Comparison of ENCODE assay signal across 8 cellular contexts in the genomic region with DNA sequence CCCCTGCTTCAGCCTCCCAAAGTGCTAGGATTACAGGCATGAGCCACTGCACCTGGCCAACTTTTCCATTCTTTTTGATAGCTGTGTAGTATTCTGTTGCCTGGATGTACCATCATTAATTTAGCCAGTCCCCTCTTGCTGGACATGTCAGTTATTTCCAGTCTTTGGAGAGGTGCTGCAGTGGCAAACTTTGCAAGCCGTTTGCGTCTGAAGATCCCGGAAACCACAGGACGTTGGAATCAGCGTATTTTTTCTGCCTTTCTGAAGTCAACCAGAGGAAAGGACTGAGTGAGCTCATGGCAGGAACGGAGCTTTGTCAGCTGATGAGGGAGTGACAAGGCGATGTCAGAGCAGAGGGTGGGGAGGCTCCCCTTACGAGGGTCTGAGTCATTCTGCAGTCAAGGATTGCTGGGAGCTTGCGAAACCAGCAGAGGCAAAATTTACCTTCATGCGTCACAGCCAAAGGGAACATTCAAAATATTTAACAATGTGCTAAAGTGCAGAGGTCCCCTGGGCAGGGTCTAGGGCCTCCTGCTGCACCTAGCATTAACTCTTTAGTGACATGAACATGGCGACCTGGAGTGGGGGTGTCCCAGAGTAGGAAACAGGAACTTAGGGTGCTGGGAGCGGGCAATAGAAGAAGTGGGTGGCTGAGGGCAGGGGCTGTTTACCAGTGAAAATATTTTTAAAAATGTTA. TPM values are rescaled to one million over a fixed set of nuclear protein-coding genes. Genes with fewer than 3 reads are reported as not detected.
DNase-seq lines count a peak whose midpoint lies in the region; ATAC-seq, FAIRE-seq and TF ChIP-seq lines count a peak whose summit lies in the region.

No MANE protein-coding gene starts in this region.

- peaks cover 6% of the 10 kb centered on the region for H3K4me1 Mint-ChIP-seq in activated T-cell treated with anti-CD3 and anti-CD28 coated beads, Interleukin-2, amount 50 U/mL, for 24 hours (ENCODE audit: low read depth)

- TF ChIP-seq CTCF in AG09319 (IDR thresholded peaks at IDR 0.05; ENCODE audit: low read depth, low read length), result no peak

- no peak overlapping the region for H3K27ac Mint-ChIP-seq in activated T-cell treated with anti-CD3 and anti-CD28 coated beads, Interleukin-2, amount 50 U/mL, for 24 hours

- H3K27me3 Mint-ChIP-seq in activated T-cell treated with anti-CD3 and anti-CD28 coated beads, Interleukin-2, amount 50 U/mL, for 24 hours, result peaks cover 29% of the 10 kb centered on the region

- DNase-seq in AG09319 (ENCODE audit: extremely low read depth, low read depth) (peak; percentile 56), HTR-8/SVneo (ENCODE audit: insufficient read length, low spot score) (peak; percentile 93), left cardiac atrium (peak; percentile 60), smooth muscle cell of the brain vasculature (ENCODE audit: low read depth, low spot score) (peak; percentile 81), NCI-H1436 treated with DMSO at 0.1 percent for 48 hours (lab: John Stamatoyannopoulos, UW) (no peak)
- peak; percentile 32 for DNase-seq in activated T-cell treated with anti-CD3 and anti-CD28 coated beads, Interleukin-2, amount 50 U/mL, for 24 hours
- no peak for DNase-seq in activated effector memory CD4-positive, alpha-beta T cell treated with Interleukin-2 at 50 U/mL for 16 hours

- no peak overlapping the region for H3K4me3 Mint-ChIP-seq in activated T-cell treated with anti-CD3 and anti-CD28 coated beads, Interleukin-2, amount 50 U/mL, for 24 hours

- ATAC-seq in left cardiac atrium (peak; percentile 73 to 94), GM21619 (IDR thresholded peaks at IDR 0.05; ENCODE audit: unreplicated experiment) (no peak)

- FAIRE-seq in HTR-8/SVneo (lab: Jason Lieb, UNC), result peak; percentile 13

- H3K36me3 Mint-ChIP-seq in activated T-cell treated with anti-CD3 and anti-CD28 coated beads, Interleukin-2, amount 50 U/mL, for 24 hours (ENCODE audit: low read depth), result no peaks in the 10 kb centered on the region

- H3K9me3 Mint-ChIP-seq in activated T-cell treated with anti-CD3 and anti-CD28 coated beads, Interleukin-2, amount 50 U/mL, for 24 hours, result no peaks in the 10 kb centered on the region

- intact Hi-C loops in left cardiac atrium (cut with DNase I), result no loop called here

RNA-seq across cellular contexts. Expression of gene C5AR1, which starts 5.6 kb away (rescaled TPM):
- total RNA-seq in left cardiac atrium, result 10 to 100 TPM; 13.4 to 15.6 TPM

RNA-seq across cellular contexts. Expression of gene C5AR2, which starts 16.7 kb away (rescaled TPM):
- 1 to 10 TPM in 1 of 2 donors, under 1 TPM in 1; 0.81 to 2.4 TPM for total RNA-seq in left cardiac atrium

RNA-seq across cellular contexts. Expression of gene DHX34, which starts 33.8 kb away (rescaled TPM):
- 1 to 10 TPM; 5.9 to 6.8 TPM for total RNA-seq in left cardiac atrium

RNA-seq across cellular contexts. Expression of gene INAFM1, which starts 40.6 kb away (rescaled TPM):
- 10 to 100 TPM; 16.1 to 17.1 TPM for total RNA-seq in left cardiac atrium

RNA-seq across cellular contexts. Expression of gene CCDC9, which starts 58.9 kb away (rescaled TPM):
- 10 to 100 TPM; 21.4 to 28.7 TPM for total RNA-seq in left cardiac atrium

Comparison
In these comparisons a context has a peak if more than half of its experiments do, and no peak if none do; other contexts are left out.
1. DNase-seq: peak in AG09319 (single experiment), HTR-8/SVneo (single experiment), activated T-cell treated with anti-CD3 and anti-CD28 coated beads, Interleukin-2, amount 50 U/mL, for 24 hours (single experiment), left cardiac atrium (single experiment) and smooth muscle cell of the brain vasculature (single experiment); none in activated effector memory CD4-positive, alpha-beta T cell treated with Interleukin-2 at 50 U/mL for 16 hours (single experiment) and NCI-H1436 treated with DMSO at 0.1 percent for 48 hours (single experiment).